10 cellular contexts compared by ENCODE assay signal in the genomic region with DNA sequence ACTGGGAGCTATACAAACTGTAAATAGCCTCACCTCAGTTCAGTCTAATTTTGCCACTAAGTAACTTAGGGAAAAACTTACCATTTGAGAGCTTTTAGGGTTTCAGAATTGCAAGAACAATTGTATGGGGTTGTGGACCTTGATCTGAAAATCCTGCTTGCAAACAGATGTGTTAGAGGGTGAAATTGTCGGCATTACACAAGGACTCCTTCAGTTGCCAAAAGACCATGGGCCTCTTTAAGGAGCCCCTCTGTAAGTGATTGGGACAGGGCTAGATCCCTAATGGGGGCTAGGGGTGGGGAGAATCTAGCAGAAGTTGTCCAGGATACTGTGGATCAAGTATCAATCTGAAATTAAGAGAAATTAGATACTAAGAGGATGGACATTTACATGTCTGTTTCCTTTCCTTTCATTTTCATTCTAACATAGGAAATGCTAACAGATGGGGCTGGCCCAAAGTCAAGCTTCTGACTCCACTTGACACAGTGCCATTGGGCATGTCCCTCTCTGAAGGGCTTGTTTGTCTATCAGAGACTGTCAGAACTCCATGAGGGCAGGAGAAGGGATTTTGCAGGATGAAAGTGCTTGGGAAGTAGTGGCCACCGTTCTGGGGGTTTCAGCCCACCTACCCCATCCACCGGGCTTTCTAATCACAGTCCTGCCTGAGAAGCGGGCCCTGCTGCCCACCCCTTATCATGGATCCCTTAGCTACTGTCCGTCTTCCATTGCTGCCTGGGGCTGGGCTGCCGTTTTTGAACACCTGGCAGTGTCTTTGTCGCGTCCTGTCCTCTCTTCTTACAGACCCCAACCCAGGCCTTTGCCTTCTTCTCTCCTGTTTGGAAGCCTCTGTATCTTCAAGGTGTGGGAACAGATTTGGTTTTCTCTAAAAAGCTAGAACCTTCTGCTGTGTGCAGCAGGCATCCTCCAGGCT. TPM values are rescaled to one million over a fixed set of nuclear protein-coding genes. Genes with fewer than 3 reads are reported as not detected.
A peak's percentile ranks its signal among the peaks of the same experiment; 100 is the strongest.
DNase-seq lines count a peak whose midpoint lies in the region; ATAC-seq and TF ChIP-seq lines count a peak whose summit lies in the region.
"Had no signal": no experiment of that assay in that cellular context is flagged by ENCODE, and none has a peak within 500 bp of the region (broad histone marks: within the 10 kb centered on the region; RNA-seq: fewer than 3 reads in every experiment).

No MANE protein-coding gene starts in this region.

- CTCF ChIA-PET in WTC11 (lab: Charles Lee), result interaction anchor here (0.5 to 4.2 kb wide), 7 partner anchors 13 to 178 kb away, joined by 3 to 21 read pairs (median 3); partner anchors contain the start of gene STUM

- H3K36me3 Mint-ChIP-seq in natural killer cell treated with Interleukin-12 subunit alpha and Interleukin-12 subunit beta and Interleukin-15 and Interleukin-18, amount 100 ng/mL, for 72 hours, result no peaks in the 10 kb centered on the region
- H3K36me3 Mint-ChIP-seq in natural killer cell (no peaks in the 10 kb centered on the region), WTC11 (no peaks in the 10 kb centered on the region)
- no peaks in the 10 kb centered on the region for H3K36me3 Mint-ChIP-seq in activated T-cell treated with anti-CD3 and anti-CD28 coated beads, Interleukin-2, amount 50 U/mL, for 72 hours (ENCODE audit: insufficient read depth in 2 of 2)

- no peaks in the 10 kb centered on the region for H3K4me1 Mint-ChIP-seq in natural killer cell treated with Interleukin-12 subunit alpha and Interleukin-12 subunit beta and Interleukin-15 and Interleukin-18, amount 100 ng/mL, for 72 hours (ENCODE audit: low read depth in 2 of 2)
- H3K4me1 Mint-ChIP-seq in natural killer cell, result no peaks in the 10 kb centered on the region
- no peaks in the 10 kb centered on the region for H3K4me1 Mint-ChIP-seq in activated T-cell treated with anti-CD3 and anti-CD28 coated beads, Interleukin-2, amount 50 U/mL, for 72 hours (ENCODE audit: low read depth)
- H3K4me1 Mint-ChIP-seq in WTC11, result peaks cover 37% of the 10 kb centered on the region

- no peaks in the 10 kb centered on the region for H3K9me3 Mint-ChIP-seq in natural killer cell treated with Interleukin-12 subunit alpha and Interleukin-12 subunit beta and Interleukin-15 and Interleukin-18, amount 100 ng/mL, for 72 hours
- no peaks in the 10 kb centered on the region for H3K9me3 Mint-ChIP-seq in natural killer cell
- no peaks in the 10 kb centered on the region for H3K9me3 Mint-ChIP-seq in activated T-cell treated with anti-CD3 and anti-CD28 coated beads, Interleukin-2, amount 50 U/mL, for 72 hours
- H3K9me3 Mint-ChIP-seq in WTC11, result peaks cover 3% of the 10 kb centered on the region; the same call in 1 of the 2 replicates

- intact Hi-C loops in natural killer cell (cut with micrococcal nuclease), result no loop called here

- H3K27ac Mint-ChIP-seq in natural killer cell treated with Interleukin-12 subunit alpha and Interleukin-12 subunit beta and Interleukin-15 and Interleukin-18, amount 100 ng/mL, for 72 hours, result no peak overlapping the region
- H3K27ac Mint-ChIP-seq in natural killer cell (no peak overlapping the region), WTC11 (no peak overlapping the region)
- H3K27ac Mint-ChIP-seq in activated T-cell treated with anti-CD3 and anti-CD28 coated beads, Interleukin-2, amount 50 U/mL, for 72 hours, result no peak overlapping the region
- H3K27ac Mint-ChIP-seq: B cell had no signal

- ATAC-seq in natural killer cell treated with Interleukin-12 subunit alpha and Interleukin-12 subunit beta and Interleukin-15 and Interleukin-18, amount 100 ng/mL, for 72 hours, result no peak
- ATAC-seq in natural killer cell (no peak), WTC11 (no peak)
- no peak for ATAC-seq in activated T-cell treated with anti-CD3 and anti-CD28 coated beads, Interleukin-2, amount 50 U/mL, for 72 hours (replicated peaks in 1 of 2)

- peak; percentile 45 for DNase-seq in natural killer cell treated with Interleukin-12 subunit alpha and Interleukin-12 subunit beta and Interleukin-15 and Interleukin-18, amount 100 ng/mL, for 72 hours (ENCODE audit: low spot score)
- DNase-seq in natural killer cell (no peak), epidermal melanocyte (ENCODE audit: insufficient read length, low spot score) (peak; percentile 63), middle frontal gyrus (ENCODE audit: extremely low spot score, low spot score) (peak; percentile 53), GDM1 (lab: John Stamatoyannopoulos, UW) (no peak), WTC11 (ENCODE audit: low spot score) (no peak)
- no peak for DNase-seq in activated CD8-positive, alpha-beta memory T cell treated with anti-CD3 and anti-CD28 coated beads for 24 hours
- DNase-seq in activated T-cell treated with anti-CD3 and anti-CD28 coated beads, Interleukin-2, amount 50 U/mL, for 72 hours, result no peak
- DNase-seq: Kasumi-1 had no signal

- H3K4me3 Mint-ChIP-seq in natural killer cell treated with Interleukin-12 subunit alpha and Interleukin-12 subunit beta and Interleukin-15 and Interleukin-18, amount 100 ng/mL, for 72 hours, result no peak overlapping the region
- H3K4me3 Mint-ChIP-seq in natural killer cell (no peak overlapping the region), WTC11 (no peak overlapping the region)
- no peak overlapping the region for H3K4me3 Mint-ChIP-seq in activated T-cell treated with anti-CD3 and anti-CD28 coated beads, Interleukin-2, amount 50 U/mL, for 72 hours
- H3K4me3 Mint-ChIP-seq: B cell had no signal

- POLR2A ChIA-PET in WTC11 (lab: Charles Lee), result interaction anchor here (0.9 kb wide), 1 partner anchor 82 kb away, joined by 3 read pairs; no protein-coding TSS in a partner anchor

- TF ChIP-seq CTCF in natural killer cell (IDR thresholded peaks at IDR 0.05) (no peak), WTC11 (IDR thresholded peaks at IDR 0.05) (no peak)

- H3K27me3 Mint-ChIP-seq in natural killer cell treated with Interleukin-12 subunit alpha and Interleukin-12 subunit beta and Interleukin-15 and Interleukin-18, amount 100 ng/mL, for 72 hours, result peaks cover 0 to 4% of the 10 kb centered on the region in 2 donors
- H3K27me3 Mint-ChIP-seq in natural killer cell (ENCODE audit: low read depth in 2 of 2), result peaks cover 0 to 7% of the 10 kb centered on the region in 2 donors
- H3K27me3 Mint-ChIP-seq in activated T-cell treated with anti-CD3 and anti-CD28 coated beads, Interleukin-2, amount 50 U/mL, for 72 hours (ENCODE audit: low read depth), result peaks cover 5% of the 10 kb centered on the region
- no peaks in the 10 kb centered on the region for H3K27me3 Mint-ChIP-seq in WTC11 (ENCODE audit: low read depth)

TF ChIP-seq in WTC11, 78 proteins besides CTCF, POLR2A, EP300 and RAD21:
- TF ChIP-seq ETV6 (CRISPR knock-in tag; IDR thresholded peaks at IDR 0.05) (no peak), OVOL2 (CRISPR knock-in tag; IDR thresholded peaks at IDR 0.05; ENCODE audit: borderline replicate concordance) (no peak), CREM (CRISPR knock-in tag; IDR thresholded peaks at IDR 0.05) (no peak), TEAD4 (CRISPR knock-in tag; IDR thresholded peaks at IDR 0.05) (no peak), ZNF219 (CRISPR knock-in tag; IDR thresholded peaks at IDR 0.05; ENCODE audit: borderline replicate concordance) (no peak), GABPB1 (CRISPR knock-in tag; IDR thresholded peaks at IDR 0.05) (no peak), MAX (CRISPR knock-in tag; IDR thresholded peaks at IDR 0.05) (no peak), NFATC4 (CRISPR knock-in tag; IDR thresholded peaks at IDR 0.05) (no peak), NFYB (CRISPR knock-in tag; conservative IDR thresholded peaks at IDR 0.05; ENCODE audit: low read depth) (no peak), ZNF671 (CRISPR knock-in tag; IDR thresholded peaks at IDR 0.05) (no peak), GRHL2 (CRISPR knock-in tag; IDR thresholded peaks at IDR 0.05; ENCODE audit: insufficient replicate concordance, severe bottlenecking) (no peak), JAZF1 (CRISPR knock-in tag; IDR thresholded peaks at IDR 0.05) (no peak), EMX1 (CRISPR knock-in tag; IDR thresholded peaks at IDR 0.05) (no peak), FOXP1 (CRISPR knock-in tag; IDR thresholded peaks at IDR 0.05; ENCODE audit: borderline replicate concordance) (no peak)
- TF ChIP-seq, protein P1, sequence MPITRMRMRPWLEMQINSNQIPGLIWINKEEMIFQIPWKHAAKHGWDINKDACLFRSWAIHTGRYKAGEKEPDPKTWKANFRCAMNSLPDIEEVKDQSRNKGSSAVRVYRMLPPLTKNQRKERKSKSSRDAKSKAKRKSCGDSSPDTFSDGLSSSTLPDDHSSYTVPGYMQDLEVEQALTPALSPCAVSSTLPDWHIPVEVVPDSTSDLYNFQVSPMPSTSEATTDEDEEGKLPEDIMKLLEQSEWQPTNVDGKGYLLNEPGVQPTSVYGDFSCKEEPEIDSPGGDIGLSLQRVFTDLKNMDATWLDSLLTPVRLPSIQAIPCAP (CRISPR knock-in tag; IDR thresholded peaks at IDR 0.05), result no peak
TF ChIP-seq in WTC11: peak in this region for 0.

RNA-seq across cellular contexts. Expression of gene STUM, which starts 54.7 kb away (rescaled TPM):
- total RNA-seq in natural killer cell treated with Interleukin-12 subunit alpha and Interleukin-12 subunit beta and Interleukin-15 and Interleukin-18, amount 100 ng/mL, for 72 hours, result not detected
- total RNA-seq in natural killer cell (not detected), WTC11 (2021) (1.1 to 2.5 TPM (median 1.3 TPM) in 3 replicates)
- not detected for total RNA-seq in activated T-cell treated with anti-CD3 and anti-CD28 coated beads, Interleukin-2, amount 50 U/mL, for 72 hours

Comparison
In these comparisons a context has a peak if more than half of its experiments do, and no peak if none do; other contexts are left out.
1. DNase-seq: peak in natural killer cell treated with Interleukin-12 subunit alpha and Interleukin-12 subunit beta and Interleukin-15 and Interleukin-18, amount 100 ng/mL, for 72 hours (single experiment), epidermal melanocyte (single experiment) and middle frontal gyrus (single experiment); none in natural killer cell (single experiment), activated CD8-positive, alpha-beta memory T cell treated with anti-CD3 and anti-CD28 coated beads for 24 hours (single experiment), activated T-cell treated with anti-CD3 and anti-CD28 coated beads, Interleukin-2, amount 50 U/mL, for 72 hours (0 of 2), GDM1 (single experiment) and WTC11 (single experiment).